Comparison of ENCODE assay signal across 11 cellular contexts in genomic region chr3:65883614-65884013, GRCh38.
DNase-seq lines count a peak whose midpoint lies in the region; ATAC-seq and TF ChIP-seq lines count a peak whose summit lies in the region.
"Had no signal": no experiment of that assay in that cellular context is flagged by ENCODE, and none has a peak within 500 bp of the region (broad histone marks: within the 10 kb centered on the region; RNA-seq: fewer than 3 reads in every experiment).

No MANE protein-coding gene starts in this region.

- peak overlapping the region; percentile 30 for H3K4me3 ChIP-seq in SJCRH30
- H3K4me3 ChIP-seq in thoracic aorta, result peak overlapping the region; percentile 28

- H3K27ac ChIP-seq in SJCRH30 (peak overlapping the region; percentile 59), thoracic aorta (no peak overlapping the region)

- DNase-seq in NCI-H1092 treated with DMSO at 0.1 percent for 48 hours (lab: John Stamatoyannopoulos, UW) (peak; percentile 35), NCI-H1092 (lab: John Stamatoyannopoulos, UW) (no peak), SJCRH30 (peak; percentile 24 to 60), kidney glomerular epithelial cell (lab: John Stamatoyannopoulos, UW) (peak; percentile 34), thoracic aorta (ENCODE audit: low spot score) (no peak)
- DNase-seq: activated B cell treated with CpG ODN at 0.5 μM for 24 hours, activated gamma-delta T cell, retina had no signal

- TF ChIP-seq CTCF in thoracic aorta (IDR thresholded peaks at IDR 0.05), result no peak

- H3K4me1 ChIP-seq in SJCRH30 (peaks cover 11% of the 10 kb centered on the region), thoracic aorta (ENCODE audit: control insufficient read depth in 1 of 2, low read depth in 2 of 2) (peaks cover 1 to 27% of the 10 kb centered on the region in 2 donors)

- ATAC-seq in thoracic aorta (ENCODE audit: insufficient number of reproducible peaks, low FRiP score, low read depth) (no peak), HG02973 (IDR thresholded peaks at IDR 0.05; ENCODE audit: unreplicated experiment) (no peak), HG03565 (IDR thresholded peaks at IDR 0.05; ENCODE audit: unreplicated experiment) (no peak), GM19455 (IDR thresholded peaks at IDR 0.05; ENCODE audit: unreplicated experiment) (no peak)

- no peaks in the 10 kb centered on the region for H3K27me3 ChIP-seq in SJCRH30
- no peaks in the 10 kb centered on the region for H3K27me3 ChIP-seq in thoracic aorta (replicated peaks; ENCODE audit: insufficient read depth)

- H3K36me3 ChIP-seq in SJCRH30 (no peaks in the 10 kb centered on the region), thoracic aorta (no peaks in the 10 kb centered on the region)

- H3K9me3 ChIP-seq in SJCRH30 (replicated peaks) (no peaks in the 10 kb centered on the region), thoracic aorta (no peaks in the 10 kb centered on the region)

Comparison
In these comparisons a context has a peak if more than half of its experiments do, and no peak if none do; other contexts are left out.
1. DNase-seq: peak in NCI-H1092 treated with DMSO at 0.1 percent for 48 hours (single experiment), SJCRH30 (2 of 2) and kidney glomerular epithelial cell (single experiment); none in NCI-H1092 (single experiment) and thoracic aorta (single experiment).